16 cellular contexts compared by ENCODE assay signal in the genomic region with DNA sequence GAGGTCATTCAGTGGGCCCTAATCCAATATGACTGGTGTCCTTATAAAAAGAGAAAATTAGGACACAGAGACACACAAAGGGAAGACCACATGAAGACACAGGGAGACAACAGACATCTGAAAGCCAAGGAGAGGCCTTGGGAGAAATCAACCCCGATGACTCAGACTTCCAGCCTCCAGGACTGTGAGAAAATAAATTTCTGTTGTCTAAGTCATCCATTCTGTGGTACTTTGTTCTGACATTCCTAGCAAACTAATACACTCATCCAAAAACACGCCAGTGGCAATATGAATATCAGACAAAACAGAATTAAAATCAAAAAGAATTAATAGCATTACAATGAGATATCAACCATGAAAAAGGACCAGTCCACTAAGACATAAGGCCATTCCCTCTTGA.
A peak's percentile ranks its signal among the peaks of the same experiment; 100 is the strongest.
DNase-seq lines count a peak whose midpoint lies in the region; ATAC-seq, FAIRE-seq and TF ChIP-seq lines count a peak whose summit lies in the region.
"Had no signal": no experiment of that assay in that cellular context is flagged by ENCODE, and none has a peak within 500 bp of the region (broad histone marks: within the 10 kb centered on the region; RNA-seq: fewer than 3 reads in every experiment).

No MANE protein-coding gene starts in this region.

- TF ChIP-seq CTCF in CD8-positive, alpha-beta T cell (IDR thresholded peaks at IDR 0.05) = no peak

- no peak overlapping the region for H3K27ac Mint-ChIP-seq in CD8-positive, alpha-beta T cell
- H3K27ac Mint-ChIP-seq: nephron had no signal

- peaks cover 8% of the 10 kb centered on the region for H3K27me3 Mint-ChIP-seq in CD8-positive, alpha-beta T cell (ENCODE audit: low read depth)

- H3K9me3 ChIP-seq in CD8-positive, alpha-beta T cell (ENCODE audit: low read length) = no peaks in the 10 kb centered on the region
- H3K9me3 ChIP-seq: esophagus squamous epithelium had no signal

- H3K9me3 Mint-ChIP-seq in CD8-positive, alpha-beta T cell = no peaks in the 10 kb centered on the region

- no peak overlapping the region for H3K27ac ChIP-seq in CD8-positive, alpha-beta T cell (ENCODE audit: low read depth, low read length)
- H3K27ac ChIP-seq: esophagus squamous epithelium, HL-60 had no signal

- POLR2A ChIA-PET in CD8-positive, alpha-beta T cell (lab: Charles Lee) = no interaction called here

- no peaks in the 10 kb centered on the region for H3K27me3 ChIP-seq in CD8-positive, alpha-beta T cell (ENCODE audit: insufficient read depth, low read length)
- H3K27me3 ChIP-seq: esophagus squamous epithelium had no signal

- H3K4me3 Mint-ChIP-seq in CD8-positive, alpha-beta T cell = no peak overlapping the region
- H3K4me3 Mint-ChIP-seq: nephron had no signal

- H3K36me3 Mint-ChIP-seq in CD8-positive, alpha-beta T cell = no peaks in the 10 kb centered on the region

- no peak for FAIRE-seq in urothelium cell line (lab: Jason Lieb, UNC)
- FAIRE-seq: colon had no signal

- H3K4me1 Mint-ChIP-seq in CD8-positive, alpha-beta T cell (ENCODE audit: low read depth) = no peaks in the 10 kb centered on the region
- H3K4me1 Mint-ChIP-seq: nephron had no signal

- no peaks in the 10 kb centered on the region for H3K4me1 ChIP-seq in CD8-positive, alpha-beta T cell (ENCODE audit: insufficient read depth, low read length)
- H3K4me1 ChIP-seq: esophagus squamous epithelium had no signal

- intact Hi-C loops in CD8-positive, alpha-beta T cell (cut with DNase I, micrococcal nuclease) = no loop called here

- no peak overlapping the region for H3K4me3 ChIP-seq in CD8-positive, alpha-beta T cell (ENCODE audit: low read depth, low read length)
- H3K4me3 ChIP-seq: esophagus squamous epithelium had no signal

- ATAC-seq in HG03196 (IDR thresholded peaks at IDR 0.05; ENCODE audit: unreplicated experiment) = no peak
- no peak for ATAC-seq in CD8-positive, alpha-beta T cell
- ATAC-seq: left cardiac atrium had no signal

- H3K36me3 ChIP-seq in CD8-positive, alpha-beta T cell (ENCODE audit: insufficient read depth, low read length) = no peaks in the 10 kb centered on the region
- H3K36me3 ChIP-seq: esophagus squamous epithelium had no signal

- peak; percentile 77 for DNase-seq in HS-27A (ENCODE audit: low read depth)
- DNase-seq in amniotic stem cell (lab: John Stamatoyannopoulos, UW) = peak; percentile 65
- peak; percentile 54 for DNase-seq in foreskin melanocyte
- peak; percentile 16 for DNase-seq in urothelium cell line (ENCODE audit: low spot score)
- DNase-seq in NCI-H1694 (lab: John Stamatoyannopoulos, UW) = no peak
- no peak for DNase-seq in CD8-positive, alpha-beta T cell
- DNase-seq: activated CD4-positive, alpha-beta T cell treated with anti-CD3 and anti-CD28 coated beads, Interleukin-2, amount 50 U/mL, for 4 hours; Calu3; esophagus squamous epithelium; left cardiac atrium; NCI-H2171; T-helper 2 cell had no signal

- CTCF ChIA-PET in CD8-positive, alpha-beta T cell (lab: Charles Lee) = no interaction called here

Comparison
In these comparisons a context has a peak if more than half of its experiments do, and no peak if none do; other contexts are left out.
1. DNase-seq: peak in HS-27A (single experiment), amniotic stem cell (single experiment), foreskin melanocyte (single experiment) and urothelium cell line (single experiment); none in NCI-H1694 (single experiment) and CD8-positive, alpha-beta T cell (0 of 7).